In the genomic region with DNA sequence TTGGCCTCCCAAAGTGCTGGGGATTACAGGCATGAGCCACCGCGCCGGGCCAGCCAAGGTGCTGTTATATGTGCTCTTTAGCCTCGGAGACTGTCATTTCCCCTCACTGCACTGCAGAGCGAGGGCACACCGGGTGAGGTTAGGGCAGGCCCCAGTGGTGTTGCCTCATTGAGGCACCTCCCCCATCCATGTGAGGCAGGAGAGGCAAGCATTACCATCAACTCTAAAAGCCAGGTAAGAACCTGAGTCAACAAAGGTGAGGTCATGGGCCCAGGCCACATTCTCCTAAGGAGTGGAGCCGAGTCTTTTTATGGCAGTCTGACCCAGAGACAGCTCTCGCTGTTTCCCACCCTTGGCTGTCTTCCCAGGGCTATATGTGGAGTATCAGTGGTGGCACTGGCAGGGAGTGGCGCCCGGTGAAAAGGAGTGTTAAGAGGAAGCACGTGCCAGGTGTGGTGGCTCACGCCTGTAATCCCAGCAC, we compare ENCODE assay signal across 29 cellular contexts. TPM values are rescaled to one million over a fixed set of nuclear protein-coding genes. Genes with fewer than 3 reads are reported as not detected.
DNase-seq lines count a peak whose midpoint lies in the region; ATAC-seq and TF ChIP-seq lines count a peak whose summit lies in the region.
"Had no signal": no experiment of that assay in that cellular context is flagged by ENCODE, and none has a peak within 500 bp of the region (broad histone marks: within the 10 kb centered on the region; RNA-seq: fewer than 3 reads in every experiment).

No MANE protein-coding gene starts in this region.

- peaks cover 0 to 7% of the 10 kb centered on the region in 2 donors for H3K36me3 Mint-ChIP-seq in activated T-cell treated with anti-CD3 and anti-CD28 coated beads, Interleukin-2, amount 50 U/mL, for 72 hours (ENCODE audit: insufficient read depth in 2 of 2)

- H3K27ac Mint-ChIP-seq in activated T-cell treated with anti-CD3 and anti-CD28 coated beads, Interleukin-2, amount 50 U/mL, for 72 hours = no peak overlapping the region
- H3K27ac Mint-ChIP-seq: naive thymus-derived CD8-positive, alpha-beta T cell; T-helper 1 cell treated with Interleukin-12 subunit alpha and Interleukin-12 subunit beta and Interleukin-4 antibody, amounts not matched to agents 30 μg/mL and 1 μg/mL, for 36 hours had no signal

- peak; percentile 81 for DNase-seq in NCI-H2196 treated with DMSO at 0.1 percent for 48 hours (lab: John Stamatoyannopoulos, UW; ENCODE audit: unreplicated experiment)
- peak; percentile 60 for DNase-seq in epithelial cell of esophagus (ENCODE audit: low read depth)
- DNase-seq in SIG-M5 treated with dmso at 0.1 percent for 504 hours (lab: John Stamatoyannopoulos, UW; ENCODE audit: unreplicated experiment) = no peak
- no peak for DNase-seq in activated T-cell treated with anti-CD3 and anti-CD28 coated beads, Interleukin-2, amount 50 U/mL, for 72 hours
- DNase-seq: activated CD8-positive, alpha-beta memory T cell treated with anti-CD3 and anti-CD28 coated beads, Interleukin-2, amount 50 U/mL, for 48 hours; activated effector memory CD4-positive, alpha-beta T cell treated with anti-CD3 and anti-CD28 coated beads, Interleukin-2, amount 50 U/mL, for 16 hours; foreskin melanocyte; GDM1; hypothalamus; KG1; mesendoderm; naive thymus-derived CD8-positive, alpha-beta T cell; NCI-H1105; NCI-H748 treated with DMSO at 0.1 percent for 48 hours; ovary; right lobe of liver; SIG-M5; stimulated activated CD4-positive, alpha-beta T cell treated with anti-CD3 and anti-CD28 coated beads, Interleukin-15, amount 100 ng/mL, for 24 hours; uterus had no signal

- CTCF ChIA-PET in HEK293 (lab: Yijun Ruan, JAX) = no interaction called here

- no peak overlapping the region for H3K27ac ChIP-seq in HEK293 (ENCODE audit: extremely low read depth, low read depth, low read length)
- peak overlapping the region; percentile 77 for H3K27ac ChIP-seq in neutrophil
- H3K27ac ChIP-seq: epithelial cell of prostate, ovary, right lobe of liver, uterus had no signal

- no peaks in the 10 kb centered on the region for H3K9me3 Mint-ChIP-seq in activated T-cell treated with anti-CD3 and anti-CD28 coated beads, Interleukin-2, amount 50 U/mL, for 72 hours
- H3K9me3 Mint-ChIP-seq: naive thymus-derived CD8-positive, alpha-beta T cell; T-helper 1 cell treated with Interleukin-12 subunit alpha and Interleukin-12 subunit beta and Interleukin-4 antibody, amounts not matched to agents 30 μg/mL and 1 μg/mL, for 36 hours had no signal

- no peaks in the 10 kb centered on the region for H3K4me1 ChIP-seq in HEK293 (ENCODE audit: control insufficient read depth, insufficient read depth, low read length)
- H3K4me1 ChIP-seq in neutrophil (ENCODE audit: control insufficient read depth in 1 of 2, insufficient read depth in 1 of 2, low read depth in 1 of 2, low read length in 1 of 2) = peaks cover 97 to 99% of the 10 kb centered on the region in 2 experiments
- H3K4me1 ChIP-seq: right lobe of liver, uterus had no signal

- H3K27me3 Mint-ChIP-seq in activated T-cell treated with anti-CD3 and anti-CD28 coated beads, Interleukin-2, amount 50 U/mL, for 72 hours (ENCODE audit: low read depth) = no peaks in the 10 kb centered on the region
- H3K27me3 Mint-ChIP-seq: naive thymus-derived CD8-positive, alpha-beta T cell had no signal

- H3K27me3 ChIP-seq in neutrophil = no peaks in the 10 kb centered on the region
- H3K27me3 ChIP-seq: BLaER1 treated with 17β-estradiol and CSF1 and Interleukin-3, amounts not matched to agents 10 nM and 100 nM; ovary; right lobe of liver; uterus had no signal

- ATAC-seq in GM19452 (IDR thresholded peaks at IDR 0.05; ENCODE audit: unreplicated experiment) (no peak), GM21381 (IDR thresholded peaks at IDR 0.05; ENCODE audit: unreplicated experiment) (no peak)
- ATAC-seq in activated T-cell treated with anti-CD3 and anti-CD28 coated beads, Interleukin-2, amount 50 U/mL, for 72 hours (replicated peaks in 1 of 2) = no peak
- ATAC-seq: naive thymus-derived CD8-positive, alpha-beta T cell; right lobe of liver had no signal

- TF ChIP-seq CTCF in HEK293 (tag by site-specific recombination; IDR thresholded peaks at IDR 0.05) (no peak), epithelial cell of esophagus (IDR thresholded peaks at IDR 0.05; ENCODE audit: insufficient read depth, low read depth, low read length, missing control alignments) (no peak), neutrophil (IDR thresholded peaks at IDR 0.05) (no peak)

- H3K36me3 ChIP-seq in HEK293 (ENCODE audit: control insufficient read depth in 2 of 2, insufficient read depth in 1 of 2, low read length in 2 of 2) = peaks cover 37 to 49% of the 10 kb centered on the region in 2 experiments
- peaks cover 1% of the 10 kb centered on the region for H3K36me3 ChIP-seq in neutrophil
- H3K36me3 ChIP-seq: ovary, uterus had no signal

- H3K4me3 ChIP-seq in HEK293 (ENCODE audit: low read depth, low read length) (no peak overlapping the region), epithelial cell of esophagus (ENCODE audit: low read length) (no peak overlapping the region), neutrophil (ENCODE audit: low read depth in 1 of 2, low read length in 1 of 2) (peak overlapping the region; percentile 3 to 21)
- H3K4me3 ChIP-seq: BLaER1 treated with 17β-estradiol and CSF1 and Interleukin-3, amounts not matched to agents 10 nM and 100 nM; ovary; right lobe of liver; uterus had no signal

- no peaks in the 10 kb centered on the region for H3K9me3 ChIP-seq in HEK293 (ENCODE audit: control insufficient read depth, insufficient read depth, low read depth, low read length)
- no peaks in the 10 kb centered on the region for H3K9me3 ChIP-seq in neutrophil
- H3K9me3 ChIP-seq: BLaER1 treated with 17β-estradiol and CSF1 and Interleukin-3, amounts not matched to agents 10 nM and 100 nM; ovary; right lobe of liver; uterus had no signal

- no peaks in the 10 kb centered on the region for H3K4me1 Mint-ChIP-seq in activated T-cell treated with anti-CD3 and anti-CD28 coated beads, Interleukin-2, amount 50 U/mL, for 72 hours (ENCODE audit: low read depth)

- POLR2A ChIA-PET in HEK293 (lab: Yijun Ruan, JAX) = no interaction called here

- H3K4me3 Mint-ChIP-seq in activated T-cell treated with anti-CD3 and anti-CD28 coated beads, Interleukin-2, amount 50 U/mL, for 72 hours = no peak overlapping the region
- H3K4me3 Mint-ChIP-seq: naive thymus-derived CD8-positive, alpha-beta T cell; T-helper 1 cell treated with Interleukin-12 subunit alpha and Interleukin-12 subunit beta and Interleukin-4 antibody, amounts not matched to agents 30 μg/mL and 1 μg/mL, for 36 hours had no signal

TF ChIP-seq in HEK293, 187 proteins besides CTCF, POLR2A, EP300 and RAD21:
- TF ChIP-seq BCL6B (tag by site-specific recombination; IDR thresholded peaks at IDR 0.05) (no peak), ZNF341 (tag by site-specific recombination; IDR thresholded peaks at IDR 0.05; ENCODE audit: low read depth) (no peak), ZNF175 (tag by site-specific recombination; IDR thresholded peaks at IDR 0.05) (no peak)
- TF ChIP-seq, protein P1, sequence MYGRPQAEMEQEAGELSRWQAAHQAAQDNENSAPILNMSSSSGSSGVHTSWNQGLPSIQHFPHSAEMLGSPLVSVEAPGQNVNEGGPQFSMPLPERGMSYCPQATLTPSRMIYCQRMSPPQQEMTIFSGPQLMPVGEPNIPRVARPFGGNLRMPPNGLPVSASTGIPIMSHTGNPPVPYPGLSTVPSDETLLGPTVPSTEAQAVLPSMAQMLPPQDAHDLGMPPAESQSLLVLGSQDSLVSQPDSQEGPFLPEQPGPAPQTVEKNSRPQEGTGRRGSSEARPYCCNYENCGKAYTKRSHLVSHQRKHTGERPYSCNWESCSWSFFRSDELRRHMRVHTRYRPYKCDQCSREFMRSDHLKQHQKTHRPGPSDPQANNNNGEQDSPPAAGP (tag by site-specific recombination; IDR thresholded peaks at IDR 0.05) = peak; percentile 43; the same call in 1 of the 2 replicates

RNA-seq across cellular contexts. Expression of gene B3GNT8, which starts 10.9 kb away (rescaled TPM):
- total RNA-seq in activated T-cell treated with anti-CD3 and anti-CD28 coated beads, Interleukin-2, amount 50 U/mL, for 72 hours = 1 to 10 TPM in 1 of 2 donors, not detected in 1; 1.1 TPM
- total RNA-seq: HT1080 had no signal

RNA-seq across cellular contexts. Expression of gene BCKDHA, which starts 18.6 kb away (rescaled TPM):
- 10 to 100 TPM; 18.4 to 21.6 TPM for total RNA-seq in activated T-cell treated with anti-CD3 and anti-CD28 coated beads, Interleukin-2, amount 50 U/mL, for 72 hours

RNA-seq across cellular contexts. Expression of gene EXOSC5, which starts 19.1 kb away (rescaled TPM):
- total RNA-seq in activated T-cell treated with anti-CD3 and anti-CD28 coated beads, Interleukin-2, amount 50 U/mL, for 72 hours = 10 to 100 TPM; 30.3 to 30.7 TPM

RNA-seq across cellular contexts. Expression of gene DMAC2, which starts 23.5 kb away (rescaled TPM):
- total RNA-seq in activated T-cell treated with anti-CD3 and anti-CD28 coated beads, Interleukin-2, amount 50 U/mL, for 72 hours = 10 to 100 TPM; 59.9 to 66.6 TPM

RNA-seq across cellular contexts. Expression of gene ERICH4, which starts 26.7 kb away (rescaled TPM):
- total RNA-seq in activated T-cell treated with anti-CD3 and anti-CD28 coated beads, Interleukin-2, amount 50 U/mL, for 72 hours = not detected
- total RNA-seq: H1; HT1080; kidney epithelial cell; naive thymus-derived CD8-positive, alpha-beta T cell; ovary; right lobe of liver; uterus had no signal

Comparison
In these comparisons a context has a peak if more than half of its experiments do, and no peak if none do; other contexts are left out.
1. H3K4me3 ChIP-seq: peak in neutrophil (2 of 2); none in HEK293 (single experiment) and epithelial cell of esophagus (single experiment).
2. DNase-seq: peak in NCI-H2196 treated with DMSO at 0.1 percent for 48 hours (single experiment) and epithelial cell of esophagus (single experiment); none in SIG-M5 treated with dmso at 0.1 percent for 504 hours (single experiment) and activated T-cell treated with anti-CD3 and anti-CD28 coated beads, Interleukin-2, amount 50 U/mL, for 72 hours (0 of 2).